1 cellular context compared by ENCODE assay signal in genomic region chr11:90223248-90223585, GRCh38.
TF ChIP-seq lines count a peak whose summit lies in the region.

No MANE protein-coding gene starts in this region.

TF ChIP-seq in HepG2, 621 proteins besides CTCF, POLR2A, EP300 and RAD21 (continued from another document):
- no peak for TF ChIP-seq ZNF280B (CRISPR knock-in tag; IDR thresholded peaks at IDR 0.05; ENCODE audit: borderline replicate concordance)
- TF ChIP-seq GABPB1 (CRISPR knock-in tag; IDR thresholded peaks at IDR 0.05), result no peak
- 0 out of 2 replicates have a peak, but pooled peaks have one; percentile 4 for TF ChIP-seq ZNF552 (CRISPR knock-in tag; IDR thresholded peaks at IDR 0.05; ENCODE audit: borderline replicate concordance)
- no peak for TF ChIP-seq HOXA5 (CRISPR knock-in tag; IDR thresholded peaks at IDR 0.05)
- TF ChIP-seq ZSCAN31 (CRISPR knock-in tag; IDR thresholded peaks at IDR 0.05; ENCODE audit: low read depth), result no peak
- TF ChIP-seq GABPA (IDR thresholded peaks at IDR 0.05; ENCODE audit: low read depth, low read length), result no peak
- TF ChIP-seq GABPA (CRISPR knock-in tag; IDR thresholded peaks at IDR 0.05; ENCODE audit: low read depth), result no peak
- no peak for TF ChIP-seq IRF2 (CRISPR knock-in tag; IDR thresholded peaks at IDR 0.05)
- 0 out of 2 replicates have a peak, but pooled peaks have one; percentile 5 for TF ChIP-seq KDM3A (CRISPR knock-in tag; IDR thresholded peaks at IDR 0.05; ENCODE audit: low read depth)
- TF ChIP-seq ZNF496 (CRISPR knock-in tag; IDR thresholded peaks at IDR 0.05; ENCODE audit: insufficient replicate concordance), result no peak
- TF ChIP-seq, protein P1, sequence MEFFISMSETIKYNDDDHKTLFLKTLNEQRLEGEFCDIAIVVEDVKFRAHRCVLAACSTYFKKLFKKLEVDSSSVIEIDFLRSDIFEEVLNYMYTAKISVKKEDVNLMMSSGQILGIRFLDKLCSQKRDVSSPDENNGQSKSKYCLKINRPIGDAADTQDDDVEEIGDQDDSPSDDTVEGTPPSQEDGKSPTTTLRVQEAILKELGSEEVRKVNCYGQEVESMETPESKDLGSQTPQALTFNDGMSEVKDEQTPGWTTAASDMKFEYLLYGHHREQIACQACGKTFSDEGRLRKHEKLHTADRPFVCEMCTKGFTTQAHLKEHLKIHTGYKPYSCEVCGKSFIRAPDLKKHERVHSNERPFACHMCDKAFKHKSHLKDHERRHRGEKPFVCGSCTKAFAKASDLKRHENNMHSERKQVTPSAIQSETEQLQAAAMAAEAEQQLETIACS (CRISPR knock-in tag; IDR thresholded peaks at IDR 0.05), result no peak
- no peak for TF ChIP-seq ZC3H13 (CRISPR knock-in tag; IDR thresholded peaks at IDR 0.05)
- 0 out of 2 replicates have a peak, but pooled peaks have one; percentile 2 for TF ChIP-seq FOXA3 (CRISPR knock-in tag; IDR thresholded peaks at IDR 0.05)
- TF ChIP-seq, protein P2, sequence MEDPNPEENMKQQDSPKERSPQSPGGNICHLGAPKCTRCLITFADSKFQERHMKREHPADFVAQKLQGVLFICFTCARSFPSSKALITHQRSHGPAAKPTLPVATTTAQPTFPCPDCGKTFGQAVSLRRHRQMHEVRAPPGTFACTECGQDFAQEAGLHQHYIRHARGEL (CRISPR knock-in tag; IDR thresholded peaks at IDR 0.05), result 0 out of 2 replicates have a peak, but pooled peaks have one; percentile 45
- TF ChIP-seq, protein P3, sequence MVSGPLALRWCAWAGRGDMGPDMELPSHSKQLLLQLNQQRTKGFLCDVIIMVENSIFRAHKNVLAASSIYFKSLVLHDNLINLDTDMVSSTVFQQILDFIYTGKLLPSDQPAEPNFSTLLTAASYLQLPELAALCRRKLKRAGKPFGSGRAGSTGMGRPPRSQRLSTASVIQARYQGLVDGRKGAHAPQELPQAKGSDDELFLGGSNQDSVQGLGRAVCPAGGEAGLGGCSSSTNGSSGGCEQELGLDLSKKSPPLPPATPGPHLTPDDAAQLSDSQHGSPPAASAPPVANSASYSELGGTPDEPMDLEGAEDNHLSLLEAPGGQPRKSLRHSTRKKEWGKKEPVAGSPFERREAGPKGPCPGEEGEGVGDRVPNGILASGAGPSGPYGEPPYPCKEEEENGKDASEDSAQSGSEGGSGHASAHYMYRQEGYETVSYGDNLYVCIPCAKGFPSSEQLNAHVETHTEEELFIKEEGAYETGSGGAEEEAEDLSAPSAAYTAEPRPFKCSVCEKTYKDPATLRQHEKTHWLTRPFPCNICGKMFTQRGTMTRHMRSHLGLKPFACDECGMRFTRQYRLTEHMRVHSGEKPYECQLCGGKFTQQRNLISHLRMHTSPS (CRISPR knock-in tag; IDR thresholded peaks at IDR 0.05; ENCODE audit: low read depth), result 0 out of 2 replicates have a peak, but pooled peaks have one; percentile 9
- peak; percentile 15; the same call in 1 of the 2 replicates for TF ChIP-seq ZGPAT (CRISPR knock-in tag; IDR thresholded peaks at IDR 0.05)
- TF ChIP-seq ZNF737 (CRISPR knock-in tag; IDR thresholded peaks at IDR 0.05; ENCODE audit: borderline replicate concordance), result 0 out of 2 replicates have a peak, but pooled peaks have one; percentile 17
- 0 out of 4 replicates have a peak, but pooled peaks of 1 of the 2 experiments have one; percentile 1 for TF ChIP-seq HMGXB4 (CRISPR knock-in tag; IDR thresholded peaks at IDR 0.05; ENCODE audit: borderline replicate concordance in 1 of 2, low read depth in 1 of 2)
- no peak for TF ChIP-seq ZNF382 (CRISPR knock-in tag; IDR thresholded peaks at IDR 0.05; ENCODE audit: borderline replicate concordance)
- TF ChIP-seq KLF6 (CRISPR knock-in tag; IDR thresholded peaks at IDR 0.05), result 0 out of 2 replicates have a peak, but pooled peaks have one; percentile 7
- TF ChIP-seq SOX6 (IDR thresholded peaks at IDR 0.05), result no peak
- TF ChIP-seq SOX6 (CRISPR knock-in tag; IDR thresholded peaks at IDR 0.05), result peak; percentile 22; the same call in 1 of the 2 replicates
- no peak for TF ChIP-seq ZNF883 (CRISPR knock-in tag; IDR thresholded peaks at IDR 0.05; ENCODE audit: not compliant biosample characterization)
- TF ChIP-seq ZNF260 (CRISPR knock-in tag; IDR thresholded peaks at IDR 0.05; ENCODE audit: borderline replicate concordance, low read depth), result no peak
- TF ChIP-seq ZNF781 (CRISPR knock-in tag; IDR thresholded peaks at IDR 0.05; ENCODE audit: borderline replicate concordance, not compliant biosample characterization), result no peak
- no peak for TF ChIP-seq SATB2 (CRISPR knock-in tag; IDR thresholded peaks at IDR 0.05)
- TF ChIP-seq HNRNPUL1 (IDR thresholded peaks at IDR 0.05; ENCODE audit: low read depth, low read length), result no peak
- TF ChIP-seq RELA (CRISPR knock-in tag; IDR thresholded peaks at IDR 0.05), result peak; percentile 40; the same call in 1 of the 2 replicates
- TF ChIP-seq, protein P4, sequence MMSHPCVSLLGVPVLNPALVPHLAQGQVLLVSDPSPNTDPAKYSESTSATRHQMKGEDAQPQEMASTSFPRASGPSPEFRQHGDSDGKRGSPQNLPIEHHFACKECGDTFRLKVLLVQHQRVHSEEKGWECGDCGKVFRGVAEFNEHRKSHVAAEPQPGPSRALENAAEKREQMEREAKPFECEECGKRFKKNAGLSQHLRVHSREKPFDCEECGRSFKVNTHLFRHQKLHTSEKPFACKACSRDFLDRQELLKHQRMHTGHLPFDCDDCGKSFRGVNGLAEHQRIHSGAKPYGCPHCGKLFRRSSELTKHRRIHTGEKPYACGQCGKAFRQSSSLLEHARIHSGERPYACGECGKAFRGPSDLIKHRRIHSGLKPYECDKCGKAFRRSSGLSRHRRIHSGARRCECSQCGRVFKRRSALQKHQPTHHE (CRISPR knock-in tag; IDR thresholded peaks at IDR 0.05; ENCODE audit: borderline replicate concordance), result no peak
- no peak for TF ChIP-seq IKZF1 (IDR thresholded peaks at IDR 0.05)
- TF ChIP-seq POLR2G (IDR thresholded peaks at IDR 0.05; ENCODE audit: low read depth, low read length), result peak; percentile 37; the same call in 1 of the 2 replicates
- TF ChIP-seq NR3C1 (CRISPR knock-in tag; IDR thresholded peaks at IDR 0.05), result no peak
- TF ChIP-seq, protein P5, sequence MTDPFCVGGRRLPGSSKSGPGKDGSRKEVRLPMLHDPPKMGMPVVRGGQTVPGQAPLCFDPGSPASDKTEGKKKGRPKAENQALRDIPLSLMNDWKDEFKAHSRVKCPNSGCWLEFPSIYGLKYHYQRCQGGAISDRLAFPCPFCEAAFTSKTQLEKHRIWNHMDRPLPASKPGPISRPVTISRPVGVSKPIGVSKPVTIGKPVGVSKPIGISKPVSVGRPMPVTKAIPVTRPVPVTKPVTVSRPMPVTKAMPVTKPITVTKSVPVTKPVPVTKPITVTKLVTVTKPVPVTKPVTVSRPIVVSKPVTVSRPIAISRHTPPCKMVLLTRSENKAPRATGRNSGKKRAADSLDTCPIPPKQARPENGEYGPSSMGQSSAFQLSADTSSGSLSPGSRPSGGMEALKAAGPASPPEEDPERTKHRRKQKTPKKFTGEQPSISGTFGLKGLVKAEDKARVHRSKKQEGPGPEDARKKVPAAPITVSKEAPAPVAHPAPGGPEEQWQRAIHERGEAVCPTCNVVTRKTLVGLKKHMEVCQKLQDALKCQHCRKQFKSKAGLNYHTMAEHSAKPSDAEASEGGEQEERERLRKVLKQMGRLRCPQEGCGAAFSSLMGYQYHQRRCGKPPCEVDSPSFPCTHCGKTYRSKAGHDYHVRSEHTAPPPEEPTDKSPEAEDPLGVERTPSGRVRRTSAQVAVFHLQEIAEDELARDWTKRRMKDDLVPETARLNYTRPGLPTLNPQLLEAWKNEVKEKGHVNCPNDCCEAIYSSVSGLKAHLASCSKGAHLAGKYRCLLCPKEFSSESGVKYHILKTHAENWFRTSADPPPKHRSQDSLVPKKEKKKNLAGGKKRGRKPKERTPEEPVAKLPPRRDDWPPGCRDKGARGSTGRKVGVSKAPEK (CRISPR knock-in tag; IDR thresholded peaks at IDR 0.05; ENCODE audit: borderline replicate concordance), result no peak
- no peak for TF ChIP-seq HOMEZ (CRISPR knock-in tag; IDR thresholded peaks at IDR 0.05; ENCODE audit: low read depth)
- no peak for TF ChIP-seq TBX2 (CRISPR knock-in tag; IDR thresholded peaks at IDR 0.05; ENCODE audit: borderline replicate concordance)
- 0 out of 2 replicates have a peak, but pooled peaks have one; percentile 65 for TF ChIP-seq SNAI1 (CRISPR knock-in tag; IDR thresholded peaks at IDR 0.05; ENCODE audit: borderline replicate concordance)
